ENCODE assay signal across 1 cellular context in the genomic region with DNA sequence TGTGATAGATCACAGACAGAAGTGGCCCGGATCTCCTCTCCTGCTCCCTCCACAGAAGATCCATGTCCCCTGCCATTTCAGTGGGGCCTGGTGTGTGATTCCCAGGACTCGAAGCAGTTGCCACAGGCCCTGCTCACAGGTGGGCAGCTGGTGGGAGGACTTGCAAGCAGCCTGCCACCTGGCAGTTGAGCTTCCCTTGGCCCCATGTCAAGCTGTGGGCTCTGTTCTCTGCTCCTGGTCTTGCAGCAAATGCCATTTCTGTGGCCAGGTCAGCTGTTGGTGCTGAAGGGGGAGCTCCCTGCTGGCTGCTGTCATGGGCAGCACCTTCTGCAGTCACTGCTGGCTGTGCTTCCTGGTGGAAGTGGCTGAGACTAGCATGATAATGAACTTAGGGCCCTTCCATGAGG.
A peak's percentile ranks its signal among the peaks of the same experiment; 100 is the strongest.
TF ChIP-seq lines count a peak whose summit lies in the region.

No MANE protein-coding gene starts in this region.

TF ChIP-seq in K562, 482 proteins besides CTCF, POLR2A, EP300 and RAD21:
- TF ChIP-seq ZBTB34 (CRISPR knock-in tag; IDR thresholded peaks at IDR 0.05) (no peak), GABPA (tag; conservative IDR thresholded peaks at IDR 0.05; ENCODE audit: low read depth) (no peak), ERF (CRISPR knock-in tag; IDR thresholded peaks at IDR 0.05) (no peak), MYNN (IDR thresholded peaks at IDR 0.05) (no peak), MYNN (CRISPR knock-in tag; IDR thresholded peaks at IDR 0.05) (no peak), ZNF830 (CRISPR knock-in tag; IDR thresholded peaks at IDR 0.05) (no peak), ZNF140 (CRISPR knock-in tag; IDR thresholded peaks at IDR 0.05) (no peak), ZFP36 (IDR thresholded peaks at IDR 0.05; ENCODE audit: low read depth, low read length, partially characterized antibody) (peak; percentile 9)
- TF ChIP-seq, protein P1, sequence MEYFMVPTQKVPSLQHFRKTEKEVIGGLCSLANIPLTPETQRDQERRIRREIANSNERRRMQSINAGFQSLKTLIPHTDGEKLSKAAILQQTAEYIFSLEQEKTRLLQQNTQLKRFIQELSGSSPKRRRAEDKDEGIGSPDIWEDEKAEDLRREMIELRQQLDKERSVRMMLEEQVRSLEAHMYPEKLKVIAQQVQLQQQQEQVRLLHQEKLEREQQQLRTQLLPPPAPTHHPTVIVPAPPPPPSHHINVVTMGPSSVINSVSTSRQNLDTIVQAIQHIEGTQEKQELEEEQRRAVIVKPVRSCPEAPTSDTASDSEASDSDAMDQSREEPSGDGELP (CRISPR knock-in tag; IDR thresholded peaks at IDR 0.05; ENCODE audit: borderline replicate concordance), result peak; percentile 26; the same call in 1 of the 2 replicates
- TF ChIP-seq, protein P2, sequence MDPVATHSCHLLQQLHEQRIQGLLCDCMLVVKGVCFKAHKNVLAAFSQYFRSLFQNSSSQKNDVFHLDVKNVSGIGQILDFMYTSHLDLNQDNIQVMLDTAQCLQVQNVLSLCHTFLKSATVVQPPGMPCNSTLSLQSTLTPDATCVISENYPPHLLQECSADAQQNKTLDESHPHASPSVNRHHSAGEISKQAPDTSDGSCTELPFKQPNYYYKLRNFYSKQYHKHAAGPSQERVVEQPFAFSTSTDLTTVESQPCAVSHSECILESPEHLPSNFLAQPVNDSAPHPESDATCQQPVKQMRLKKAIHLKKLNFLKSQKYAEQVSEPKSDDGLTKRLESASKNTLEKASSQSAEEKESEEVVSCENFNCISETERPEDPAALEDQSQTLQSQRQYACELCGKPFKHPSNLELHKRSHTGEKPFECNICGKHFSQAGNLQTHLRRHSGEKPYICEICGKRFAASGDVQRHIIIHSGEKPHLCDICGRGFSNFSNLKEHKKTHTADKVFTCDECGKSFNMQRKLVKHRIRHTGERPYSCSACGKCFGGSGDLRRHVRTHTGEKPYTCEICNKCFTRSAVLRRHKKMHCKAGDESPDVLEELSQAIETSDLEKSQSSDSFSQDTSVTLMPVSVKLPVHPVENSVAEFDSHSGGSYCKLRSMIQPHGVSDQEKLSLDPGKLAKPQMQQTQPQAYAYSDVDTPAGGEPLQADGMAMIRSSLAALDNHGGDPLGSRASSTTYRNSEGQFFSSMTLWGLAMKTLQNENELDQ (CRISPR knock-in tag; IDR thresholded peaks at IDR 0.05; ENCODE audit: borderline replicate concordance), result no peak
